Comparison of ENCODE assay signal across 13 cellular contexts in the genomic region with DNA sequence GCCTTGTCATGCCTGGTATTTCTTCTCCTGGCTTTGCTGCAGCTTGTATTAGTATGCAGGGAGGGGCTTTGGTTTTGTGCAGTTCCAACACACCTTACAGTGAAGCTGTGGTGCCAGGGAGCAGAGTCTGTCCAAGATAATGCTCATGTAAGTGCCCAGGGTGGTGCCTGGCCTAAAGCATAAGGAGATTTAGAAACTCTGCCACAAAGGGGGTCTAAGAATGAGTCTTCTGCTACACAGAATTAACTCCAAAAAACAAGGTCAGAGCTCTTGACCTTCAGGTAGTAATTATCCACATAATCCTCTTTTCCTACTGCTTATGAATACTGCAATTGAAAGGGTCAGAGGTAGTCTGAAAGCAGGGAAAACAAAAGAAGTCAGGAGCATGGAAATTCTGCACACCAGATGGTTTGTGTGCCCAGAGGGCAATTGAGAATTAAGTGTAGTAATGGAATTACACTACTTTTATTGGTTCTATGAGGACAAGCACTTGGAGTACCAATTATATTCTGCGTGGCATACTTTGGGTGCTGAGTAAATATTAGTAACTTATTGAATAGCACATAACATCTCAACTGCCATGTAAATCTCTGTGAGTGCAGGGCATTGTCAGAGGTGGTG.
DNase-seq lines count a peak whose midpoint lies in the region; ATAC-seq and TF ChIP-seq lines count a peak whose summit lies in the region.
"Had no signal": no experiment of that assay in that cellular context is flagged by ENCODE, and none has a peak within 500 bp of the region (broad histone marks: within the 10 kb centered on the region; RNA-seq: fewer than 3 reads in every experiment).

No MANE protein-coding gene starts in this region.

- WGBS in sigmoid colon, 2 donors = 13 to 70% methylated on average over 1 of the region's 1 CpG

- no TSS peak for BruUV-seq in Calu3 (replicated peaks; lab: Mats Ljungman, UMichigan)

- H3K4me3 ChIP-seq in BE2C (ENCODE audit: low read depth, low read length) (no peak overlapping the region), HEK293 (ENCODE audit: low read depth, low read length) (no peak overlapping the region), epithelial cell of esophagus (ENCODE audit: low read length) (no peak overlapping the region), sigmoid colon (no peak overlapping the region)
- H3K4me3 ChIP-seq: SK-N-MC had no signal

- no peak for TF ChIP-seq POLR2A in sigmoid colon (IDR thresholded peaks at IDR 0.05)

- peaks cover 41% of the 10 kb centered on the region for H3K4me1 Mint-ChIP-seq in Calu3 (ENCODE audit: low read depth, unreplicated experiment)

- no peak for ATAC-seq in HG02884 (IDR thresholded peaks at IDR 0.05; ENCODE audit: unreplicated experiment)

- POLR2A ChIA-PET in HEK293 (lab: Yijun Ruan, JAX) = interaction anchor here (1.0 to 1.4 kb wide), 2 partner anchors 10 to 11 kb away, joined by 3 read pairs; no protein-coding TSS in a partner anchor

- H3K4me1 ChIP-seq in BE2C (peaks cover 14% of the 10 kb centered on the region), HEK293 (ENCODE audit: control insufficient read depth, insufficient read depth, low read length) (peaks cover 35% of the 10 kb centered on the region), sigmoid colon (peaks cover 0 to 32% (median 30%) of the 10 kb centered on the region in 4 donors)

- TF ChIP-seq CTCF in BE2C (IDR thresholded peaks at IDR 0.05; ENCODE audit: low read depth, low read length) (no peak), HEK293 (tag by site-specific recombination; IDR thresholded peaks at IDR 0.05) (no peak), epithelial cell of esophagus (IDR thresholded peaks at IDR 0.05; ENCODE audit: insufficient read depth, low read depth, low read length, missing control alignments) (no peak), Calu3 (IDR thresholded peaks at IDR 0.05; ENCODE audit: unreplicated experiment) (no peak), sigmoid colon (IDR thresholded peaks at IDR 0.05) (no peak)

- H3K27ac ChIP-seq in HEK293 (ENCODE audit: extremely low read depth, low read depth, low read length) = peak overlapping the region; percentile 44
- H3K27ac ChIP-seq in sigmoid colon = no peak overlapping the region
- H3K27ac ChIP-seq: SK-N-MC had no signal

- no peaks in the 10 kb centered on the region for H3K27me3 Mint-ChIP-seq in Calu3 (ENCODE audit: unreplicated experiment)
- H3K27me3 Mint-ChIP-seq: activated CD4-positive, alpha-beta T cell treated with anti-CD3 and anti-CD28 coated beads, Interleukin-2, amount 10 ng/mL, durations not matched to agents 7 days and 5 days had no signal

- H3K27ac Mint-ChIP-seq in Calu3 (ENCODE audit: unreplicated experiment) = no peak overlapping the region
- H3K27ac Mint-ChIP-seq: activated CD4-positive, alpha-beta T cell treated with anti-CD3 and anti-CD28 coated beads, Interleukin-2, amount 10 ng/mL, durations not matched to agents 7 days and 5 days had no signal

- no peak overlapping the region for H3K4me3 Mint-ChIP-seq in Calu3 (ENCODE audit: low read depth, unreplicated experiment)
- H3K4me3 Mint-ChIP-seq: activated CD4-positive, alpha-beta T cell treated with anti-CD3 and anti-CD28 coated beads, Interleukin-2, amount 10 ng/mL, durations not matched to agents 7 days and 5 days had no signal

- no peaks in the 10 kb centered on the region for H3K9me3 Mint-ChIP-seq in Calu3 (ENCODE audit: low read depth, unreplicated experiment)
- H3K9me3 Mint-ChIP-seq: activated CD4-positive, alpha-beta T cell treated with anti-CD3 and anti-CD28 coated beads, Interleukin-2, amount 10 ng/mL, durations not matched to agents 7 days and 5 days had no signal

- H3K36me3 Mint-ChIP-seq in Calu3 (ENCODE audit: insufficient read depth, unreplicated experiment) = no peaks in the 10 kb centered on the region

- no peak for TF ChIP-seq EP300 in sigmoid colon (IDR thresholded peaks at IDR 0.05)

- DNase-seq in BE2C = peak; percentile 48
- peak; percentile 63 for DNase-seq in NCI-H345 (lab: John Stamatoyannopoulos, UW)
- DNase-seq in epithelial cell of esophagus (ENCODE audit: low read depth) = peak; percentile 27
- no peak for DNase-seq in Calu3
- DNase-seq in sigmoid colon = no peak
- DNase-seq in amygdala (lab: John Stamatoyannopoulos, UW) = no peak
- DNase-seq: activated CD4-positive, alpha-beta T cell treated with anti-CD3 and anti-CD28 coated beads, Interleukin-2, amount 10 ng/mL, durations not matched to agents 7 days and 5 days; activated effector memory CD4-positive, alpha-beta T cell treated with anti-CD3 and anti-CD28 coated beads, Interleukin-2, amount 50 U/mL, for 16 hours; NCI-H1694; stimulated activated naive CD4-positive, alpha-beta T cell treated with Interleukin-2 at 50 U/mL for 16 hours had no signal

- H3K9me3 ChIP-seq in BE2C (no peaks in the 10 kb centered on the region), HEK293 (ENCODE audit: control insufficient read depth, insufficient read depth, low read depth, low read length) (no peaks in the 10 kb centered on the region), sigmoid colon (no peaks in the 10 kb centered on the region)

- H3K36me3 ChIP-seq in BE2C (no peaks in the 10 kb centered on the region), HEK293 (ENCODE audit: control insufficient read depth in 2 of 2, insufficient read depth in 1 of 2, low read length in 2 of 2) (no peaks in the 10 kb centered on the region), sigmoid colon (no peaks in the 10 kb centered on the region)

- intact Hi-C loops in Calu3 (cut with micrococcal nuclease; ENCODE audit: unreplicated experiment) = no loop called here
- intact Hi-C loops in sigmoid colon (cut with DNase I) = no loop called here

- no peaks in the 10 kb centered on the region for H3K27me3 ChIP-seq in BE2C
- no peaks in the 10 kb centered on the region for H3K27me3 ChIP-seq in sigmoid colon

- CTCF ChIA-PET in HEK293 (lab: Yijun Ruan, JAX) = interaction anchor here (0.7 to 1.0 kb wide), 2 partner anchors 125 to 701 kb away, joined by 3 read pairs; no protein-coding TSS in a partner anchor
- CTCF ChIA-PET in Calu3 (lab: Charles Lee) = interaction anchor here (1.0 kb wide), 1 partner anchor 10 kb away, joined by 3 read pairs; no protein-coding TSS in a partner anchor

TF ChIP-seq in HEK293, 187 proteins besides CTCF, POLR2A, EP300 and RAD21 (continues in another document):
- TF ChIP-seq ZNF624 (tag by site-specific recombination; IDR thresholded peaks at IDR 0.05) (no peak), WT1 (tag by site-specific recombination; IDR thresholded peaks at IDR 0.05) (peak; percentile 23; the same call in 1 of the 2 replicates), GFI1B (tag by site-specific recombination; IDR thresholded peaks at IDR 0.05) (no peak), ZNF138 (tag by site-specific recombination; IDR thresholded peaks at IDR 0.05; ENCODE audit: borderline replicate concordance) (no peak), KLF7 (tag by site-specific recombination; IDR thresholded peaks at IDR 0.05; ENCODE audit: borderline replicate concordance) (no peak), ZNF433 (tag by site-specific recombination; IDR thresholded peaks at IDR 0.05; ENCODE audit: low read depth) (no peak), ZNF600 (tag by site-specific recombination; IDR thresholded peaks at IDR 0.05) (peak; percentile 96), ZFP37 (tag by site-specific recombination; IDR thresholded peaks at IDR 0.05) (no peak), SP2 (tag by site-specific recombination; IDR thresholded peaks at IDR 0.05) (no peak), ZNF335 (tag by site-specific recombination; conservative IDR thresholded peaks at IDR 0.05) (peak; percentile 55), GLIS2 (tag by site-specific recombination; IDR thresholded peaks at IDR 0.05) (peak; percentile 38; the same call in 1 of the 2 replicates), ZNF558 (tag by site-specific recombination; IDR thresholded peaks at IDR 0.05) (no peak), ZNF548 (tag by site-specific recombination; IDR thresholded peaks at IDR 0.05) (no peak), ZNF521 (tag by site-specific recombination; IDR thresholded peaks at IDR 0.05) (no peak)
- TF ChIP-seq, protein P1, sequence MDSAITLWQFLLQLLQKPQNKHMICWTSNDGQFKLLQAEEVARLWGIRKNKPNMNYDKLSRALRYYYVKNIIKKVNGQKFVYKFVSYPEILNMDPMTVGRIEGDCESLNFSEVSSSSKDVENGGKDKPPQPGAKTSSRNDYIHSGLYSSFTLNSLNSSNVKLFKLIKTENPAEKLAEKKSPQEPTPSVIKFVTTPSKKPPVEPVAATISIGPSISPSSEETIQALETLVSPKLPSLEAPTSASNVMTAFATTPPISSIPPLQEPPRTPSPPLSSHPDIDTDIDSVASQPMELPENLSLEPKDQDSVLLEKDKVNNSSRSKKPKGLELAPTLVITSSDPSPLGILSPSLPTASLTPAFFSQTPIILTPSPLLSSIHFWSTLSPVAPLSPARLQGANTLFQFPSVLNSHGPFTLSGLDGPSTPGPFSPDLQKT (IDR thresholded peaks at IDR 0.05; ENCODE audit: borderline replicate concordance, low read depth, low read length) = no peak
- TF ChIP-seq, protein P2, sequence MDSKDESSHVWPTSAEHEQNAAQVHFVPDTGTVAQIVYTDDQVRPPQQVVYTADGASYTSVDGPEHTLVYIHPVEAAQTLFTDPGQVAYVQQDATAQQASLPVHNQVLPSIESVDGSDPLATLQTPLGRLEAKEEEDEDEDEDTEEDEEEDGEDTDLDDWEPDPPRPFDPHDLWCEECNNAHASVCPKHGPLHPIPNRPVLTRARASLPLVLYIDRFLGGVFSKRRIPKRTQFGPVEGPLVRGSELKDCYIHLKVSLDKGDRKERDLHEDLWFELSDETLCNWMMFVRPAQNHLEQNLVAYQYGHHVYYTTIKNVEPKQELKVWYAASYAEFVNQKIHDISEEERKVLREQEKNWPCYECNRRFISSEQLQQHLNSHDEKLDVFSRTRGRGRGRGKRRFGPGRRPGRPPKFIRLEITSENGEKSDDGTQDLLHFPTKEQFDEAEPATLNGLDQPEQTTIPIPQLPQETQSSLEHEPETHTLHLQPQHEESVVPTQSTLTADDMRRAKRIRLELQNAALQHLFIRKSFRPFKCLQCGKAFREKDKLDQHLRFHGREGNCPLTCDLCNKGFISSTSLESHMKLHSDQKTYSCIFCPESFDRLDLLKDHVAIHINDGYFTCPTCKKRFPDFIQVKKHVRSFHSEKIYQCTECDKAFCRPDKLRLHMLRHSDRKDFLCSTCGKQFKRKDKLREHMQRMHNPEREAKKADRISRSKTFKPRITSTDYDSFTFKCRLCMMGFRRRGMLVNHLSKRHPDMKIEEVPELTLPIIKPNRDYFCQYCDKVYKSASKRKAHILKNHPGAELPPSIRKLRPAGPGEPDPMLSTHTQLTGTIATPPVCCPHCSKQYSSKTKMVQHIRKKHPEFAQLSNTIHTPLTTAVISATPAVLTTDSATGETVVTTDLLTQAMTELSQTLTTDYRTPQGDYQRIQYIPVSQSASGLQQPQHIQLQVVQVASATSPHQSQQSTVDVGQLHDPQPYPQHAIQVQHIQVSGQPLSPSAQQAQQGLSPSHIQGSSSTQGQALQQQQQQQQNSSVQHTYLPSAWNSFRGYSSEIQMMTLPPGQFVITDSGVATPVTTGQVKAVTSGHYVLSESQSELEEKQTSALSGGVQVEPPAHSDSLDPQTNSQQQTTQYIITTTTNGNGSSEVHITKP (tag by site-specific recombination; IDR thresholded peaks at IDR 0.05) = no peak

Comparison
In these comparisons a context has a peak if more than half of its experiments do, and no peak if none do; other contexts are left out.
1. DNase-seq: peak in BE2C (single experiment), NCI-H345 (single experiment) and epithelial cell of esophagus (single experiment); none in Calu3 (single experiment), sigmoid colon (single experiment) and amygdala (0 of 56).